ENCODE assay signal across 23 cellular contexts in the genomic region with DNA sequence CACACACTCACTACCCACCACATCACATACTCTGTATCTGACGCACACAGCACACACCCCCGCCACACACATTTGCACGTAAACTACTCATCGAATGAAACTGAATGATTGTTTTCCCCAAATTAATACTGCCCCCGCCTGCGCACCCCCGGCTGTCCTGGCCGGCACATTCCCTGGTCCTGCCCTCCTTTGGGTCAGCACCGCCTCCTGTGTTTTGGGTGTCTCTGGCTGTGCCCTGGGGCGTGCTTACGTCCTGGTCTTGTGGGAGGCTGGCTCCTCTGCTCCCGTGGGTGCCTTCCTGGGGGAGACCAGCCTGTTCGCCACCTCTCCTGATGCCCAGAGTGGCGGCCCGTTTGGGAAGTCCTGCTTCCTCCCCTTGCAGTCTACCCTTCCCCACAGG. TPM values are rescaled to one million over a fixed set of nuclear protein-coding genes. Genes with fewer than 3 reads are reported as not detected.
A peak's percentile ranks its signal among the peaks of the same experiment; 100 is the strongest.
DNase-seq lines count a peak whose midpoint lies in the region; ATAC-seq and TF ChIP-seq lines count a peak whose summit lies in the region.
"Had no signal": no experiment of that assay in that cellular context is flagged by ENCODE, and none has a peak within 500 bp of the region (broad histone marks: within the 10 kb centered on the region; RNA-seq: fewer than 3 reads in every experiment).

No MANE protein-coding gene starts in this region.

- H3K4me3 ChIP-seq in HEK293 (ENCODE audit: low read depth, low read length) (no peak overlapping the region), endodermal cell (ENCODE audit: low read length) (no peak overlapping the region)
- H3K4me3 ChIP-seq: GM23338, MG63, PC-9 had no signal

- no peak for ATAC-seq in sciatic nerve
- no peak for ATAC-seq in GM21515 (IDR thresholded peaks at IDR 0.05; ENCODE audit: unreplicated experiment)
- ATAC-seq: GM23338 had no signal

- no peaks in the 10 kb centered on the region for H3K27me3 Mint-ChIP-seq in activated naive CD4-positive, alpha-beta T cell treated with anti-CD3 and anti-CD28 coated beads for 36 hours (ENCODE audit: low read depth)
- no peaks in the 10 kb centered on the region for H3K27me3 Mint-ChIP-seq in endodermal cell (ENCODE audit: insufficient read depth)

- H3K9me3 ChIP-seq in HEK293 (ENCODE audit: control insufficient read depth, insufficient read depth, low read depth, low read length) (no peaks in the 10 kb centered on the region), endodermal cell (ENCODE audit: control insufficient read depth, low read length) (no peaks in the 10 kb centered on the region)
- H3K9me3 ChIP-seq: MG63 had no signal

- H3K27ac ChIP-seq in HEK293 (ENCODE audit: extremely low read depth, low read depth, low read length) = no peak overlapping the region
- H3K27ac ChIP-seq in endodermal cell (ENCODE audit: low read depth, low read length) = no peak overlapping the region
- H3K27ac ChIP-seq: PC-9 had no signal

- no peak overlapping the region for H3K9ac ChIP-seq in endodermal cell (ENCODE audit: extremely low read depth, low read length, poor library complexity, severe bottlenecking)

- POLR2A ChIA-PET in HEK293 (lab: Yijun Ruan, JAX) = no interaction called here

- H3K4me3 Mint-ChIP-seq in activated naive CD4-positive, alpha-beta T cell treated with anti-CD3 and anti-CD28 coated beads for 36 hours = no peak overlapping the region
- no peak overlapping the region for H3K4me3 Mint-ChIP-seq in endodermal cell
- H3K4me3 Mint-ChIP-seq: GM23338 had no signal

- TF ChIP-seq CTCF in HEK293 (tag by site-specific recombination; IDR thresholded peaks at IDR 0.05) = no peak
- TF ChIP-seq CTCF in endodermal cell (conservative IDR thresholded peaks at IDR 0.05) = no peak

- peaks cover 48% of the 10 kb centered on the region for H3K4me1 Mint-ChIP-seq in activated naive CD4-positive, alpha-beta T cell treated with anti-CD3 and anti-CD28 coated beads for 36 hours (ENCODE audit: low read depth)
- peaks cover 6% of the 10 kb centered on the region for H3K4me1 Mint-ChIP-seq in endodermal cell

- no peaks in the 10 kb centered on the region for H3K36me3 Mint-ChIP-seq in activated naive CD4-positive, alpha-beta T cell treated with anti-CD3 and anti-CD28 coated beads for 36 hours (ENCODE audit: low read depth)
- H3K36me3 Mint-ChIP-seq in endodermal cell (ENCODE audit: low read depth) = no peaks in the 10 kb centered on the region

- no peak overlapping the region for H3K27ac Mint-ChIP-seq in activated naive CD4-positive, alpha-beta T cell treated with anti-CD3 and anti-CD28 coated beads for 36 hours
- no peak overlapping the region for H3K27ac Mint-ChIP-seq in endodermal cell
- H3K27ac Mint-ChIP-seq: GM23338 had no signal

- in situ Hi-C loops in G401 (cut with HindIII; ENCODE audit: low sequenced_read_pairs) = no loop called here

- H3K9me3 Mint-ChIP-seq in activated naive CD4-positive, alpha-beta T cell treated with anti-CD3 and anti-CD28 coated beads for 36 hours = no peaks in the 10 kb centered on the region
- H3K9me3 Mint-ChIP-seq in endodermal cell = no peaks in the 10 kb centered on the region
- H3K9me3 Mint-ChIP-seq: GM23338 had no signal

- intact Hi-C loops in activated naive CD4-positive, alpha-beta T cell treated with anti-CD3 and anti-CD28 coated beads for 36 hours (cut with micrococcal nuclease) = no loop called here
- intact Hi-C loops in sciatic nerve (cut with DNase I) = no loop called here

- DNase-seq in activated naive CD4-positive, alpha-beta T cell treated with anti-CD3 and anti-CD28 coated beads for 36 hours = peak; percentile 2
- DNase-seq in activated naive CD4-positive, alpha-beta T cell treated with Interleukin-2 at 50 U/mL for 16 hours = no peak
- DNase-seq in endodermal cell = peak; percentile 33
- peak; percentile 35 for DNase-seq in sciatic nerve (ENCODE audit: low spot score)
- DNase-seq in G401 (ENCODE audit: low spot score) = no peak
- DNase-seq in NCI-H510A treated with DMSO at 0.1 percent for 48 hours (lab: John Stamatoyannopoulos, UW) = no peak
- DNase-seq: Calu3, DMS153, DND-41, HCEC 1CT, KG1, MG63, NCI-H1105 treated with DMSO at 0.1 percent for 48 hours, NCI-H146, NCI-H1930, NCI-H446, NCI-H526, NCI-H82, PC-9, SHP77 had no signal

- CTCF ChIA-PET in activated naive CD4-positive, alpha-beta T cell treated with anti-CD3 and anti-CD28 coated beads for 36 hours (lab: Charles Lee) = no interaction called here
- CTCF ChIA-PET in HEK293 (lab: Yijun Ruan, JAX) = no interaction called here

- H3K27me3 ChIP-seq in endodermal cell (ENCODE audit: control insufficient read depth, insufficient read depth, low read length, poor library complexity, severe bottlenecking) = no peaks in the 10 kb centered on the region
- H3K27me3 ChIP-seq: MG63 had no signal

- H3K36me3 ChIP-seq in HEK293 (ENCODE audit: control insufficient read depth in 2 of 2, insufficient read depth in 1 of 2, low read length in 2 of 2) (peaks cover 0 to 7% of the 10 kb centered on the region in 2 experiments; a peak in 2 of 3 replicates), endodermal cell (ENCODE audit: control insufficient read depth, insufficient read depth, low read length) (no peaks in the 10 kb centered on the region)
- H3K36me3 ChIP-seq: MG63 had no signal

- H3K4me1 ChIP-seq in HEK293 (ENCODE audit: control insufficient read depth, insufficient read depth, low read length) = peaks cover 3% of the 10 kb centered on the region
- H3K4me1 ChIP-seq in endodermal cell (ENCODE audit: control insufficient read depth, insufficient read depth, low read length) = no peaks in the 10 kb centered on the region

- 92 to 97% methylated on average over 10 to 15 of the region's 15 CpGs for WGBS in endodermal cell (ENCODE audit: insufficient coverage in 1 of 2, insufficient read length in 1 of 2), 2 experiments

TF ChIP-seq in HEK293, 187 proteins besides CTCF, POLR2A, EP300 and RAD21:
- TF ChIP-seq ZFHX2 (tag by site-specific recombination; conservative IDR thresholded peaks at IDR 0.05) (peak; percentile 64; the same call in 1 of the 2 replicates), ZNF350 (tag by site-specific recombination; IDR thresholded peaks at IDR 0.05) (no peak), ZNF664 (tag by site-specific recombination; IDR thresholded peaks at IDR 0.05) (no peak), ZNF626 (tag by site-specific recombination; IDR thresholded peaks at IDR 0.05) (no peak), ZNF433 (tag by site-specific recombination; IDR thresholded peaks at IDR 0.05; ENCODE audit: low read depth) (no peak), EGR2 (tag by site-specific recombination; IDR thresholded peaks at IDR 0.05; ENCODE audit: low read depth) (peak; percentile 46; the same call in 1 of the 2 replicates), ZNF555 (tag by site-specific recombination; conservative IDR thresholded peaks at IDR 0.05) (no peak), BCL6B (tag by site-specific recombination; IDR thresholded peaks at IDR 0.05) (no peak), ZNF175 (tag by site-specific recombination; IDR thresholded peaks at IDR 0.05) (no peak)
- TF ChIP-seq, protein P1, sequence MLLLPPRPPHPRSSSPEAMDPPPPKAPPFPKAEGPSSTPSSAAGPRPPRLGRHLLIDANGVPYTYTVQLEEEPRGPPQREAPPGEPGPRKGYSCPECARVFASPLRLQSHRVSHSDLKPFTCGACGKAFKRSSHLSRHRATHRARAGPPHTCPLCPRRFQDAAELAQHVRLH (tag by site-specific recombination; IDR thresholded peaks at IDR 0.05) = no peak
TF ChIP-seq in HEK293: peak in this region for 2.

RNA-seq across cellular contexts. Expression of gene APBA2, which starts 30.2 kb away (rescaled TPM):
- total RNA-seq in activated naive CD4-positive, alpha-beta T cell treated with anti-CD3 and anti-CD28 coated beads for 36 hours = 10 to 100 TPM; 16.2 to 18.3 TPM
- total RNA-seq in endodermal cell (10 to 100 TPM; 27.1 to 27.3 TPM), sciatic nerve (3.5 TPM)
- polyA plus RNA-seq in endodermal cell (2013, experiment 1 of 2) = 45.7 TPM
- 40.9 TPM for polyA plus RNA-seq in endodermal cell (2013, experiment 2 of 2)
- 20.8 and 27.6 TPM in 2 replicates for total RNA-seq in G401 (2014; rRNA removed; shearing (Covaris generic))
- total RNA-seq: Calu3, PC-9 had no signal

Comparison
In these comparisons a context has a peak if more than half of its experiments do, and no peak if none do; other contexts are left out.
1. DNase-seq: peak in activated naive CD4-positive, alpha-beta T cell treated with anti-CD3 and anti-CD28 coated beads for 36 hours (single experiment), endodermal cell (single experiment) and sciatic nerve (single experiment); none in activated naive CD4-positive, alpha-beta T cell treated with Interleukin-2 at 50 U/mL for 16 hours (single experiment), G401 (single experiment) and NCI-H510A treated with DMSO at 0.1 percent for 48 hours (single experiment).